In genomic region chr15:28094732-28095521, GRCh38 we compare ENCODE assay signal across 9 cellular contexts. TPM values are rescaled to one million over a fixed set of nuclear protein-coding genes. Genes with fewer than 3 reads are reported as not detected.
DNase-seq lines count a peak whose midpoint lies in the region; ATAC-seq and TF ChIP-seq lines count a peak whose summit lies in the region.
"Had no signal": no experiment of that assay in that cellular context is flagged by ENCODE, and none has a peak within 500 bp of the region (broad histone marks: within the 10 kb centered on the region; RNA-seq: fewer than 3 reads in every experiment).

No MANE protein-coding gene starts in this region.

- peaks cover 30% of the 10 kb centered on the region for H3K4me1 ChIP-seq in smooth muscle cell (ENCODE audit: low read depth)

- H3K4me3 Mint-ChIP-seq in activated naive CD8-positive, alpha-beta T cell treated with anti-CD3 and anti-CD28 coated beads, Interleukin-2, amount 10 ng/mL, durations not matched to agents 7 days and 5 days: peak overlapping the region; percentile 92

- peaks cover 2% of the 10 kb centered on the region for H3K36me3 Mint-ChIP-seq in activated naive CD8-positive, alpha-beta T cell treated with anti-CD3 and anti-CD28 coated beads, Interleukin-2, amount 10 ng/mL, durations not matched to agents 7 days and 5 days

- no peaks in the 10 kb centered on the region for H3K79me2 ChIP-seq in smooth muscle cell (ENCODE audit: low read depth)

- peak overlapping the region; percentile 63 for H2AFZ ChIP-seq in smooth muscle cell (ENCODE audit: low read depth)

- peaks cover 9% of the 10 kb centered on the region for H3K9me3 Mint-ChIP-seq in activated naive CD8-positive, alpha-beta T cell treated with anti-CD3 and anti-CD28 coated beads, Interleukin-2, amount 10 ng/mL, durations not matched to agents 7 days and 5 days

- no peak for ATAC-seq in activated naive CD8-positive, alpha-beta T cell treated with anti-CD3 and anti-CD28 coated beads, Interleukin-2, amount 10 ng/mL, durations not matched to agents 7 days and 5 days (ENCODE audit: low read depth)
- ATAC-seq in HG02588 (IDR thresholded peaks at IDR 0.05; ENCODE audit: unreplicated experiment): no peak

- H3K27ac ChIP-seq in smooth muscle cell (ENCODE audit: low read depth): no peak overlapping the region
- H3K27ac ChIP-seq: C4-2B had no signal

- H4K20me1 ChIP-seq in smooth muscle cell (ENCODE audit: low read depth): peaks cover 12% of the 10 kb centered on the region

- no peaks in the 10 kb centered on the region for H3K36me3 ChIP-seq in smooth muscle cell (ENCODE audit: low read depth)

- peaks cover 22% of the 10 kb centered on the region for H3F3A ChIP-seq in smooth muscle cell (ENCODE audit: low read depth)

- H3K4me1 Mint-ChIP-seq in activated naive CD8-positive, alpha-beta T cell treated with anti-CD3 and anti-CD28 coated beads, Interleukin-2, amount 10 ng/mL, durations not matched to agents 7 days and 5 days: peaks cover 22% of the 10 kb centered on the region

- peak overlapping the region; percentile 92 for H3K4me2 ChIP-seq in smooth muscle cell

- WGBS in smooth muscle cell (ENCODE audit: low lambda C conversion rate): 4% methylated on average over 74 of the region's 76 CpGs

- peaks cover 74% of the 10 kb centered on the region for H3K27me3 Mint-ChIP-seq in activated naive CD8-positive, alpha-beta T cell treated with anti-CD3 and anti-CD28 coated beads, Interleukin-2, amount 10 ng/mL, durations not matched to agents 7 days and 5 days

- DNase-seq in NCI-H2029 (lab: John Stamatoyannopoulos, UW) (peak; percentile 41), NCI-H2029 treated with DMSO at 0.1 percent for 48 hours (lab: John Stamatoyannopoulos, UW) (no peak), iPS-NIHi11 (ENCODE audit: low spot score) (peak; percentile 53), smooth muscle cell (lab: John Stamatoyannopoulos, UW; ENCODE audit: unreplicated experiment) (no peak), cerebellar cortex (ENCODE audit: low spot score) (no peak), SKM-1 treated with dmso at 0.1 percent for 144 hours (lab: John Stamatoyannopoulos, UW; ENCODE audit: unreplicated experiment) (no peak)
- peak; percentile 53 for DNase-seq in activated naive CD8-positive, alpha-beta T cell treated with anti-CD3 and anti-CD28 coated beads, Interleukin-2, amount 10 ng/mL, durations not matched to agents 7 days and 5 days

- no peak overlapping the region for H3K9ac ChIP-seq in smooth muscle cell (ENCODE audit: low read depth)

- peaks cover 42% of the 10 kb centered on the region for H3K27me3 ChIP-seq in smooth muscle cell (ENCODE audit: low read depth)

- TF ChIP-seq CTCF in smooth muscle cell (IDR thresholded peaks at IDR 0.05; ENCODE audit: borderline replicate concordance, insufficient read depth, poor library complexity, severe bottlenecking): no peak

- no peak overlapping the region for H3K27ac Mint-ChIP-seq in activated naive CD8-positive, alpha-beta T cell treated with anti-CD3 and anti-CD28 coated beads, Interleukin-2, amount 10 ng/mL, durations not matched to agents 7 days and 5 days

- H3K9me3 ChIP-seq in smooth muscle cell (replicated peaks; ENCODE audit: low read depth): no peaks in the 10 kb centered on the region

- H3K4me3 ChIP-seq in smooth muscle cell: peak overlapping the region; percentile 49

- POLR2A ChIA-PET in activated naive CD8-positive, alpha-beta T cell treated with anti-CD3 and anti-CD28 coated beads, Interleukin-2, amount 10 ng/mL, durations not matched to agents 7 days and 5 days (lab: Charles Lee): interaction anchor here (0.7 kb wide), 1 partner anchor 20 kb away, joined by 4 read pairs; no protein-coding TSS in a partner anchor

RNA-seq across cellular contexts. Expression of gene OCA2, which starts 4.2 kb away (rescaled TPM):
- total RNA-seq in activated naive CD8-positive, alpha-beta T cell treated with anti-CD3 and anti-CD28 coated beads, Interleukin-2, amount 10 ng/mL, durations not matched to agents 7 days and 5 days: not detected
- not detected in 2 replicates for total RNA-seq in smooth muscle cell
- polyA plus RNA-seq in smooth muscle cell: 0.16 TPM in 1 of 2 replicates, not detected in the other

Comparison
In these comparisons a context has a peak if more than half of its experiments do, and no peak if none do; other contexts are left out.
1. DNase-seq: peak in NCI-H2029 (single experiment), activated naive CD8-positive, alpha-beta T cell treated with anti-CD3 and anti-CD28 coated beads, Interleukin-2, amount 10 ng/mL, durations not matched to agents 7 days and 5 days (single experiment) and iPS-NIHi11 (single experiment); none in NCI-H2029 treated with DMSO at 0.1 percent for 48 hours (single experiment), smooth muscle cell (single experiment), cerebellar cortex (single experiment) and SKM-1 treated with dmso at 0.1 percent for 144 hours (single experiment).